In genomic region chr4:55458611-55459010, GRCh38 we compare ENCODE assay signal across 27 cellular contexts.
A peak's percentile ranks its signal among the peaks of the same experiment; 100 is the strongest.
DNase-seq lines count a peak whose midpoint lies in the region; ATAC-seq, FAIRE-seq and TF ChIP-seq lines count a peak whose summit lies in the region.
"Had no signal": no experiment of that assay in that cellular context is flagged by ENCODE, and none has a peak within 500 bp of the region (broad histone marks: within the 10 kb centered on the region; RNA-seq: fewer than 3 reads in every experiment).

No MANE protein-coding gene starts in this region.

- peak; percentile 11 for FAIRE-seq in H54 (lab: Jason Lieb, UNC)
- FAIRE-seq: frontal cortex, pancreas had no signal

- H3K9me3 Mint-ChIP-seq in activated naive CD4-positive, alpha-beta T cell treated with anti-CD3 and anti-CD28 coated beads, Interleukin-2, amount 10 ng/mL, durations not matched to agents 7 days and 5 days: no peaks in the 10 kb centered on the region
- H3K9me3 Mint-ChIP-seq: activated naive CD8-positive, alpha-beta T cell treated with anti-CD3 and anti-CD28 coated beads, Interleukin-2, amount 50 U/mL, for 24 hours; activated T-cell treated with anti-CD3 and anti-CD28 coated beads, Interleukin-2, amount 50 U/mL, for 24 hours; CD4-positive, CD25-positive, alpha-beta regulatory T cell; H9 had no signal

- peak; percentile 84 for ATAC-seq in SK-N-SH treated with all-trans-retinoic acid at 6 μM for 48 hours
- ATAC-seq: activated CD4-positive, alpha-beta T cell treated with anti-CD3 and anti-CD28 coated beads for 36 hours; activated naive CD8-positive, alpha-beta T cell treated with anti-CD3 and anti-CD28 coated beads, Interleukin-2, amount 50 U/mL, for 24 hours; pancreas; right cardiac atrium had no signal

- H3K4me1 Mint-ChIP-seq in activated naive CD4-positive, alpha-beta T cell treated with anti-CD3 and anti-CD28 coated beads, Interleukin-2, amount 10 ng/mL, durations not matched to agents 7 days and 5 days: no peaks in the 10 kb centered on the region
- H3K4me1 Mint-ChIP-seq: activated CD4-positive, alpha-beta T cell treated with anti-CD3 and anti-CD28 coated beads for 36 hours; activated naive CD8-positive, alpha-beta T cell treated with anti-CD3 and anti-CD28 coated beads, Interleukin-2, amount 50 U/mL, for 24 hours; CD4-positive, CD25-positive, alpha-beta regulatory T cell; H9 had no signal

- peaks cover 5% of the 10 kb centered on the region for H3K36me3 Mint-ChIP-seq in activated naive CD4-positive, alpha-beta T cell treated with anti-CD3 and anti-CD28 coated beads, Interleukin-2, amount 10 ng/mL, durations not matched to agents 7 days and 5 days

- CTCF ChIA-PET in activated naive CD4-positive, alpha-beta T cell treated with anti-CD3 and anti-CD28 coated beads, Interleukin-2, amount 10 ng/mL, durations not matched to agents 7 days and 5 days (lab: Charles Lee): no interaction called here

- peak overlapping the region; percentile 6 for H3K27ac ChIP-seq in epithelial cell of prostate
- H3K27ac ChIP-seq: brain microvascular endothelial cell, pancreas, transverse colon had no signal

- no peak for TF ChIP-seq POLR2A in H54 (IDR thresholded peaks at IDR 0.05; ENCODE audit: low read depth, low read length)

- no peak for DNase-seq in H54 (ENCODE audit: insufficient read length, low spot score)
- DNase-seq in epithelial cell of prostate (ENCODE audit: low read depth, low spot score): no peak
- no peak for DNase-seq in SW 1271 (lab: John Stamatoyannopoulos, UW)
- DNase-seq in HCEC 1CT: no peak
- DNase-seq in NCI-H2081 treated with DMSO at 0.1 percent for 48 hours (lab: John Stamatoyannopoulos, UW): no peak
- no peak for DNase-seq in activated naive CD4-positive, alpha-beta T cell treated with anti-CD3 and anti-CD28 coated beads, Interleukin-2, amount 10 ng/mL, durations not matched to agents 7 days and 5 days
- DNase-seq: activated CD4-positive, alpha-beta T cell treated with anti-CD3 and anti-CD28 coated beads for 36 hours; activated gamma-delta T cell treated with Interleukin-2 at 50 U/mL for 16 hours; activated naive CD8-positive, alpha-beta T cell treated with anti-CD3 and anti-CD28 coated beads, Interleukin-2, amount 50 U/mL, for 24 hours; activated T-cell treated with anti-CD3 and anti-CD28 coated beads, Interleukin-2, amount 50 U/mL, for 24 hours; CD4-positive, CD25-positive, alpha-beta regulatory T cell; effector CD4-positive, alpha-beta T cell; erythroblast; H9; KG1; MM.1S; NCI-H1436 treated with DMSO at 0.1 percent for 48 hours; NCI-H446 treated with DMSO at 0.1 percent for 48 hours; NCI-H82; pancreas; right cardiac atrium; stimulated activated CD4-positive, alpha-beta T cell treated with anti-CD3 and anti-CD28 coated beads, Interleukin-12 subunit alpha, Interleukin-12 subunit beta, amount 100 ng/mL, for 4 hours; stimulated activated CD4-positive, alpha-beta T cell treated with anti-CD3 and anti-CD28 coated beads, Interleukin-4, amount 100 ng/mL, for 1 hour; transverse colon had no signal

- H3K4me3 Mint-ChIP-seq in activated naive CD4-positive, alpha-beta T cell treated with anti-CD3 and anti-CD28 coated beads, Interleukin-2, amount 10 ng/mL, durations not matched to agents 7 days and 5 days: no peak overlapping the region
- H3K4me3 Mint-ChIP-seq: activated CD4-positive, alpha-beta T cell treated with anti-CD3 and anti-CD28 coated beads for 36 hours; activated naive CD8-positive, alpha-beta T cell treated with anti-CD3 and anti-CD28 coated beads, Interleukin-2, amount 50 U/mL, for 24 hours; activated T-cell treated with anti-CD3 and anti-CD28 coated beads, Interleukin-2, amount 50 U/mL, for 24 hours; CD4-positive, CD25-positive, alpha-beta regulatory T cell; H9 had no signal

- H3K27me3 Mint-ChIP-seq in activated naive CD4-positive, alpha-beta T cell treated with anti-CD3 and anti-CD28 coated beads, Interleukin-2, amount 10 ng/mL, durations not matched to agents 7 days and 5 days: no peaks in the 10 kb centered on the region
- H3K27me3 Mint-ChIP-seq: activated CD4-positive, alpha-beta T cell treated with anti-CD3 and anti-CD28 coated beads for 36 hours; activated naive CD8-positive, alpha-beta T cell treated with anti-CD3 and anti-CD28 coated beads, Interleukin-2, amount 50 U/mL, for 24 hours; activated T-cell treated with anti-CD3 and anti-CD28 coated beads, Interleukin-2, amount 50 U/mL, for 24 hours; CD4-positive, CD25-positive, alpha-beta regulatory T cell had no signal

- no peak overlapping the region for H3K27ac Mint-ChIP-seq in activated naive CD4-positive, alpha-beta T cell treated with anti-CD3 and anti-CD28 coated beads, Interleukin-2, amount 10 ng/mL, durations not matched to agents 7 days and 5 days
- H3K27ac Mint-ChIP-seq: activated CD4-positive, alpha-beta T cell treated with anti-CD3 and anti-CD28 coated beads for 36 hours; activated naive CD8-positive, alpha-beta T cell treated with anti-CD3 and anti-CD28 coated beads, Interleukin-2, amount 50 U/mL, for 24 hours; activated T-cell treated with anti-CD3 and anti-CD28 coated beads, Interleukin-2, amount 50 U/mL, for 24 hours; CD4-positive, CD25-positive, alpha-beta regulatory T cell; H9 had no signal

TF ChIP-seq in SK-N-SH treated with all-trans-retinoic acid at 6 μM for 48 hours, 23 proteins besides CTCF, POLR2A, EP300 and RAD21:
- no peak for TF ChIP-seq BACH2 (CRISPR knock-in tag; IDR thresholded peaks at IDR 0.05; ENCODE audit: borderline replicate concordance)
- no peak for TF ChIP-seq TSHZ2 (CRISPR knock-in tag; IDR thresholded peaks at IDR 0.05)
- TF ChIP-seq PPARA (CRISPR knock-in tag; IDR thresholded peaks at IDR 0.05; ENCODE audit: borderline replicate concordance): no peak
- TF ChIP-seq ZC3H10 (CRISPR knock-in tag; IDR thresholded peaks at IDR 0.05): no peak
- no peak for TF ChIP-seq TCF4 (CRISPR knock-in tag; IDR thresholded peaks at IDR 0.05; ENCODE audit: borderline replicate concordance)
- TF ChIP-seq TOX (CRISPR knock-in tag; IDR thresholded peaks at IDR 0.05; ENCODE audit: borderline replicate concordance): no peak
- TF ChIP-seq OSR1 (CRISPR knock-in tag; IDR thresholded peaks at IDR 0.05): no peak
- TF ChIP-seq ZFP3 (CRISPR knock-in tag; IDR thresholded peaks at IDR 0.05): no peak
- no peak for TF ChIP-seq ZNF70 (CRISPR knock-in tag; IDR thresholded peaks at IDR 0.05)
